Comparison of ENCODE assay signal across 9 cellular contexts in the genomic region with DNA sequence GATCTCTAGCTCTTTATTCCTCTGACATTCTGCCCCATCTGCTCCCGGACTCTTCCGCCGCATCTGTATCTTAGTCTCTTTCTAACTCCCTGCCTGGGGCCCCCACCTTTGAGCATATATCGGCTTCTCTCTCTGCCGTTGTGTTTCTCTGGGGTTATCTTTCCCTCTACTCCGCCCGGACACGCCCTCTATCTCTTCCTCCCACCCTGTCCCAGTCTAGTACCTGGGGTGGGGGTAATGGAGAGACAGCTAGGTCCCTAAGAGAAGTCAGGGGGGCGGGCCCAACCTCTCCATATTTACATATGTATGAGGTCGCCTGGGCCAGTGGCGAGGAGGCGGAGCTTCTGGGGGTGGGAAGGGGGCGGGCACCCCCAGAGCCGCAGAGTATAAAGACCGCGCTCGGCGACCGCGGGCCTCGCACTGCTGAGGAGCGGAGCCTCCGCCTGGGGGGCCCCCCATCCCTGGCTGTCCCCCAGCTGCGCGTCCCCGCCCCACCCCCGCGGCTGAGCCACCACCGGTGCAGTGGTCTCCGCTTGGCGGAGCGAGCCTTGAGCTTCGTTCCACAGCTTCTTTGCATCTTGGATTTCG. TPM values are rescaled to one million over a fixed set of nuclear protein-coding genes. Genes with fewer than 3 reads are reported as not detected.
A peak's percentile ranks its signal among the peaks of the same experiment; 100 is the strongest.
DNase-seq lines count a peak whose midpoint lies in the region; ATAC-seq, FAIRE-seq and TF ChIP-seq lines count a peak whose summit lies in the region.
"Had no signal": no experiment of that assay in that cellular context is flagged by ENCODE, and none has a peak within 500 bp of the region (broad histone marks: within the 10 kb centered on the region; RNA-seq: fewer than 3 reads in every experiment).

A gene with protein sequence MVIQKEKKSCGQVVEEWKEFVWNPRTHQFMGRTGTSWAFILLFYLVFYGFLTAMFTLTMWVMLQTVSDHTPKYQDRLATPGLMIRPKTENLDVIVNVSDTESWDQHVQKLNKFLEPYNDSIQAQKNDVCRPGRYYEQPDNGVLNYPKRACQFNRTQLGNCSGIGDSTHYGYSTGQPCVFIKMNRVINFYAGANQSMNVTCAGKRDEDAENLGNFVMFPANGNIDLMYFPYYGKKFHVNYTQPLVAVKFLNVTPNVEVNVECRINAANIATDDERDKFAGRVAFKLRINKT (plus strand): TSS at position 418 of the 588 bp plus-strand sequence. CDS start 593 bp downstream, outside the sequence.

- H3K4me2 ChIP-seq in endothelial cell of umbilical vein (ENCODE audit: insufficient read depth, low read length) = peak within 1 kb of the TSS; percentile 25

- POLR2A ChIA-PET in endothelial cell of umbilical vein (lab: Charles Lee) = interaction anchor here (1.3 kb wide), 1 partner anchor 37 kb away, joined by 5 read pairs; a partner anchor contains a TSS

- H3K79me2 ChIP-seq in endothelial cell of umbilical vein (ENCODE audit: control insufficient read depth, insufficient read depth, low read length) = no peaks in the 10 kb centered on the region

- no peak within 1 kb of the TSS for H3K27ac ChIP-seq in endothelial cell of umbilical vein (ENCODE audit: insufficient read depth, low read depth, low read length)

- no peaks in the 10 kb centered on the region for H3K36me3 ChIP-seq in endothelial cell of umbilical vein (ENCODE audit: control insufficient read depth in 2 of 2, extremely low read depth in 1 of 2, insufficient read depth in 2 of 2, low read length in 2 of 2)

- dilution Hi-C loops in endothelial cell of umbilical vein (cut with MboI; ENCODE audit: extremely low pct_ligation_motif_present, low sequenced_read_pairs) = no loop called here

- H3K4me3 ChIP-seq in endothelial cell of umbilical vein (replicated peaks in 1 of 3; ENCODE audit: insufficient read depth in 1 of 3, low read depth in 1 of 3, low read length in 3 of 3) = peak within 1 kb of the TSS in 1 of 3 experiments; percentile 19

- H3K9me3 ChIP-seq in endothelial cell of umbilical vein (replicated peaks; ENCODE audit: control insufficient read depth, insufficient read depth, low read length) = no peaks in the 10 kb centered on the region

- H3K4me1 ChIP-seq in endothelial cell of umbilical vein (ENCODE audit: control insufficient read depth, extremely low read depth, insufficient read depth, low read length) = no peaks in the 10 kb centered on the region

- H3K9me1 ChIP-seq in endothelial cell of umbilical vein (replicated peaks; ENCODE audit: control insufficient read depth, extremely low read depth, insufficient read depth, low read length) = no peaks in the 10 kb centered on the region

- intact Hi-C loops in endothelial cell of umbilical vein (cut with micrococcal nuclease) = no loop called here

- no peaks in the 10 kb centered on the region for H4K20me1 ChIP-seq in endothelial cell of umbilical vein (replicated peaks; ENCODE audit: control insufficient read depth, extremely low read depth, insufficient read depth, low read length)

- DNase-seq in NCI-H1436 (lab: John Stamatoyannopoulos, UW) (peak; percentile 73), NCI-H1436 treated with DMSO at 0.1 percent for 48 hours (lab: John Stamatoyannopoulos, UW) (no peak), NCI-H526 (lab: John Stamatoyannopoulos, UW) (peak; percentile 43 to 86), activated T-cell treated with anti-CD3 and anti-CD28 coated beads for 1 hour (ENCODE audit: low read depth) (peak; percentile 61), endothelial cell of umbilical vein (ENCODE audit: low read depth, low spot score) (peak; percentile 30), mucosa of gallbladder (ENCODE audit: low spot score) (peak; percentile 58)
- DNase-seq in stimulated activated CD8-positive, alpha-beta memory T cell treated with anti-CD3 and anti-CD28 coated beads, Interleukin-2, amount 100 ng/mL, for 48 hours (ENCODE audit: low read depth in 2 of 2) = peak; percentile 59 to 60

- CTCF ChIA-PET in endothelial cell of umbilical vein (lab: Charles Lee) = interaction anchor here (0.6 to 1.9 kb wide), 9 partner anchors 9 to 74 kb away, joined by 3 to 6 read pairs (median 4); a partner anchor contains a TSS

- no peak for ATAC-seq in GM21825 (IDR thresholded peaks at IDR 0.05; ENCODE audit: unreplicated experiment)

- TF ChIP-seq CTCF in endothelial cell of umbilical vein (IDR thresholded peaks at IDR 0.05; ENCODE audit: extremely low read depth in 1 of 2, insufficient read depth in 1 of 2, low read depth in 1 of 2, low read length in 2 of 2) = no peak

- no TSS peak for BruUV-seq in endothelial cell of umbilical vein (replicated peaks; lab: Mats Ljungman, UMichigan)

- H2AFZ ChIP-seq in endothelial cell of umbilical vein (ENCODE audit: low read depth, low read length) = peak within 1 kb of the TSS; percentile 12

- peaks cover 31 to 45% of the 10 kb centered on the region in 2 experiments for H3K27me3 ChIP-seq in endothelial cell of umbilical vein (ENCODE audit: control insufficient read depth in 2 of 2, insufficient read depth in 2 of 2, low read length in 2 of 2)

- TF ChIP-seq POLR2A in endothelial cell of umbilical vein (IDR thresholded peaks at IDR 0.05; ENCODE audit: low read depth, low read length) = no peak

- FAIRE-seq in endothelial cell of umbilical vein (lab: Jason Lieb, UNC) = no peak
- FAIRE-seq: islet of Langerhans had no signal

- no peak within 1 kb of the TSS for H3K9ac ChIP-seq in endothelial cell of umbilical vein (replicated peaks; ENCODE audit: extremely low read depth, insufficient read depth, low read length)

TF ChIP-seq in endothelial cell of umbilical vein, 7 proteins besides CTCF, POLR2A, EP300 and RAD21:
- TF ChIP-seq JUN (IDR thresholded peaks at IDR 0.05; ENCODE audit: borderline replicate concordance, insufficient read depth, insufficient read length, low read depth) (no peak), POLR2AphosphoS5 (IDR thresholded peaks at IDR 0.05; ENCODE audit: insufficient read depth, low read depth, low read length) (no peak)

RNA-seq across cellular contexts. Expression of the gene that starts here (rescaled TPM):
- not detected in 2 replicates for total RNA-seq in endothelial cell of umbilical vein
- polyA plus RNA-seq in endothelial cell of umbilical vein = 0.06 TPM in 1 of 2 replicates, not detected in the other
- not detected in 2 replicates for polyA plus RNA-seq in endothelial cell of umbilical vein (2011; cell fraction: cytosol; rRNA removed)
- polyA plus RNA-seq in endothelial cell of umbilical vein (2011; cell fraction: nucleus; rRNA removed) = not detected in 2 replicates
- polyA plus RNA-seq in endothelial cell of umbilical vein (2012) = not detected in 2 replicates
- 0.06 TPM in 1 of 2 replicates, not detected in the other for polyA minus RNA-seq in endothelial cell of umbilical vein
- polyA minus RNA-seq in endothelial cell of umbilical vein (2011; cell fraction: cytosol; rRNA and poly(A)+ RNA removed) = not detected
- not detected in 2 replicates for polyA minus RNA-seq in endothelial cell of umbilical vein (2011; cell fraction: nucleus; rRNA and poly(A)+ RNA removed)
- total RNA-seq in mucosa of gallbladder = 7.7 TPM

Comparison
In these comparisons a context has a peak if more than half of its experiments do, and no peak if none do; other contexts are left out.
1. Peak in DNase-seq and H3K4me2 ChIP-seq in endothelial cell of umbilical vein; RNA of the gene not detected or under 1 TPM.